Comparison of ENCODE assay signal across 14 cellular contexts in the genomic region with DNA sequence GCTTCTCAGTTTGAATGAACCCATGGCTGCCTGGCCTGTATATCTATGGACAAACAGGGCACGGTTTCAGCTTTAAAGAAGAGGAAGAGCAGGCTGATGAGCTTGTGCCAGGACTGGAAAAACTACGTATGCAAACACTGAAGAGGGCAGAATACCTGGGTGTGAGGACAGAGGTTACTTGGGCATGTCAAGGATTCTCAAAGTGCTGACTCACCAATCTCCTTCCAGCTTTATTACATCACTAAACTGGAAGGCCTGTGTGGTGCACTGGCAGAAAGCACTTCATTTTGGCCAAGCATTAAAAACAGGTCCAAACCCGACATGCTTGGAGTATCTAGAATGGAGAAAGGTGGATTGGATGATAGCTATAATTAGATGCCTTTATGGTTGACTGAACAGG.
DNase-seq lines count a peak whose midpoint lies in the region; ATAC-seq and TF ChIP-seq lines count a peak whose summit lies in the region.
"Had no signal": no experiment of that assay in that cellular context is flagged by ENCODE, and none has a peak within 500 bp of the region (broad histone marks: within the 10 kb centered on the region; RNA-seq: fewer than 3 reads in every experiment).

No MANE protein-coding gene starts in this region.

- no peak overlapping the region for H3K27ac Mint-ChIP-seq in MCF 10A (ENCODE audit: low read depth, unreplicated experiment)
- no peak overlapping the region for H3K27ac Mint-ChIP-seq in H9
- H3K27ac Mint-ChIP-seq: activated naive CD4-positive, alpha-beta T cell treated with anti-CD3 and anti-CD28 coated beads, Interleukin-2, amount 50 U/mL, for 24 hours; stimulated activated memory B cell treated with anti-CD40 and anti-IgM and Interleukin-4, amounts not matched to agents 10 μg/mL and 1 μg/mL and 100 μg/mL, for 72 hours had no signal

- no peak overlapping the region for H2BK12ac ChIP-seq in H9 (ENCODE audit: insufficient read length, low read depth, low read length)

- no peaks in the 10 kb centered on the region for H3K27me3 ChIP-seq in breast epithelium
- H3K27me3 ChIP-seq in H9 (ENCODE audit: insufficient read depth, low read length): no peaks in the 10 kb centered on the region
- H3K27me3 ChIP-seq: dorsolateral prefrontal cortex had no signal

- WGBS in H9 (ENCODE audit: extremely low coverage, insufficient read length, low lambda C conversion rate): no CpG with 5 or more reads among the region's 3 CpGs

- H2BK20ac ChIP-seq in H9 (ENCODE audit: low read depth, low read length, poor library complexity, severe bottlenecking): no peak overlapping the region

- no peak overlapping the region for H3K18ac ChIP-seq in H9 (ENCODE audit: insufficient read length, low read depth, low read length)

- no peak overlapping the region for H4K8ac ChIP-seq in H9 (replicated peaks; ENCODE audit: insufficient read length, low read depth, low read length)

- no peaks in the 10 kb centered on the region for H3K9me3 Mint-ChIP-seq in MCF 10A (ENCODE audit: unreplicated experiment)
- no peaks in the 10 kb centered on the region for H3K9me3 Mint-ChIP-seq in H9
- H3K9me3 Mint-ChIP-seq: activated naive CD4-positive, alpha-beta T cell treated with anti-CD3 and anti-CD28 coated beads, Interleukin-2, amount 50 U/mL, for 24 hours; stimulated activated memory B cell treated with anti-CD40 and anti-IgM and Interleukin-4, amounts not matched to agents 10 μg/mL and 1 μg/mL and 100 μg/mL, for 72 hours had no signal

- H2BK5ac ChIP-seq in H9 (ENCODE audit: insufficient read length, low read length): no peak overlapping the region

- H4K91ac ChIP-seq in H9 (ENCODE audit: insufficient read length, low read depth, low read length): no peak overlapping the region

- no peak overlapping the region for H3K56ac ChIP-seq in H9 (ENCODE audit: insufficient read length, low read depth, low read length)

- H3K27me3 Mint-ChIP-seq in MCF 10A (ENCODE audit: insufficient read depth, unreplicated experiment): no peaks in the 10 kb centered on the region
- H3K27me3 Mint-ChIP-seq in H9 (ENCODE audit: low read depth): peaks cover 3% of the 10 kb centered on the region; the same call in 1 of the 2 replicates
- H3K27me3 Mint-ChIP-seq: activated naive CD4-positive, alpha-beta T cell treated with anti-CD3 and anti-CD28 coated beads, Interleukin-2, amount 50 U/mL, for 24 hours; stimulated activated memory B cell treated with anti-CD40 and anti-IgM and Interleukin-4, amounts not matched to agents 10 μg/mL and 1 μg/mL and 100 μg/mL, for 72 hours had no signal

- H3K27ac ChIP-seq in breast epithelium: no peak overlapping the region
- H3K27ac ChIP-seq in H9 (ENCODE audit: insufficient read length, low read depth, low read length): no peak overlapping the region
- H3K27ac ChIP-seq: SK-N-MC had no signal

- no peaks in the 10 kb centered on the region for H4K20me1 ChIP-seq in H9 (ENCODE audit: control insufficient read depth, insufficient read depth, insufficient read length)

- H3K4me1 ChIP-seq in breast epithelium: peaks cover 1 to 15% of the 10 kb centered on the region in 2 donors
- H3K4me1 ChIP-seq in H9 (ENCODE audit: insufficient read depth, low read length): 0 out of 2 replicates have a peak, but pooled peaks cover 3% of the 10 kb centered on the region

- H3K4me2 ChIP-seq in H9 (ENCODE audit: insufficient read depth, insufficient read length, low read length): no peak overlapping the region

- intact Hi-C loops in MCF 10A (cut with micrococcal nuclease): loop anchor here (2.0 to 5.0 kb wide), 3 partner anchors 484 to 699 kb away; no protein-coding TSS in a partner anchor
- intact Hi-C loops in breast epithelium (cut with DNase I; ENCODE audit: low total_unique reads): no loop called here
- intact Hi-C loops in left colon (cut with DNase I, micrococcal nuclease): loop anchor here (5.0 to 10.0 kb wide), 3 partner anchors 71 to 631 kb away; no protein-coding TSS in a partner anchor

- H2BK15ac ChIP-seq in H9 (ENCODE audit: low read depth, low read length): no peak overlapping the region

- H3K79me1 ChIP-seq in H9 (ENCODE audit: insufficient read depth, low read depth, low read length, poor library complexity, severe bottlenecking): no peaks in the 10 kb centered on the region

- BruUV-seq in MCF 10A (replicated peaks; lab: Mats Ljungman, UMichigan): no TSS peak

- no peak overlapping the region for H3K9ac ChIP-seq in H9 (ENCODE audit: extremely low read depth, insufficient read length, low read length)

- no peak overlapping the region for H3K4ac ChIP-seq in H9 (ENCODE audit: low read depth, low read length)

- no peak for TF ChIP-seq POLR2A in breast epithelium (IDR thresholded peaks at IDR 0.05)

- H3K4me3 ChIP-seq in breast epithelium: no peak overlapping the region
- H3K4me3 ChIP-seq: dorsolateral prefrontal cortex, SK-N-MC had no signal

- H3K9me3 ChIP-seq in breast epithelium (no peaks in the 10 kb centered on the region), H9 (ENCODE audit: control insufficient read depth, low read depth, low read length) (no peaks in the 10 kb centered on the region)

- peaks cover 32% of the 10 kb centered on the region for H3K4me1 Mint-ChIP-seq in MCF 10A (ENCODE audit: insufficient read depth, unreplicated experiment)
- H3K4me1 Mint-ChIP-seq in H9: peaks cover 4 to 5% of the 10 kb centered on the region in 2 experiments; a peak in 2 of 4 replicates
- H3K4me1 Mint-ChIP-seq: activated naive CD4-positive, alpha-beta T cell treated with anti-CD3 and anti-CD28 coated beads, Interleukin-2, amount 50 U/mL, for 24 hours had no signal

- POLR2A ChIA-PET in MCF 10A (lab: Yijun Ruan, JAX): interaction anchor here (0.5 to 3.2 kb wide), 14 partner anchors 59 to 1533 kb away, joined by 3 to 41 read pairs (median 5); partner anchors contain the start of gene ATXN1

- no peaks in the 10 kb centered on the region for H3K79me2 ChIP-seq in H9 (ENCODE audit: insufficient read depth, low read length)

- no peaks in the 10 kb centered on the region for H3K36me3 ChIP-seq in breast epithelium

- H3T11ph ChIP-seq in H9 (ENCODE audit: low read length): no peak overlapping the region

- no peak overlapping the region for H4K5ac ChIP-seq in H9 (ENCODE audit: insufficient read length, low read depth, low read length)

- no peak overlapping the region for H3K23ac ChIP-seq in H9 (ENCODE audit: insufficient read length, low read depth, low read length)

- DNase-seq in MCF 10A (ENCODE audit: unreplicated experiment): peak; percentile 81
- DNase-seq in breast epithelium (ENCODE audit: low spot score in 2 of 2): no peak
- peak; percentile 71 for DNase-seq in astrocyte of the hippocampus (ENCODE audit: low read depth, low spot score)
- no peak for DNase-seq in left colon
- no peak for DNase-seq in germinal center (ENCODE audit: low spot score)
- no peak for DNase-seq in stimulated activated CD4-positive, alpha-beta T cell treated with anti-CD3 and anti-CD28 coated beads, Interleukin-2, amount 100 ng/mL, for 24 hours
- no peak for DNase-seq in H9
- DNase-seq: activated CD4-positive, alpha-beta T cell treated with anti-CD3 and anti-CD28 coated beads, Interleukin-2, amount 50 U/mL, for 48 hours; dorsolateral prefrontal cortex; NCI-H526 treated with DMSO at 0.1 percent for 48 hours had no signal

- H2AFZ ChIP-seq in H9 (ENCODE audit: low read length): no peak overlapping the region

- ATAC-seq in left colon (peak; percentile 53), HG03565 (IDR thresholded peaks at IDR 0.05; ENCODE audit: unreplicated experiment) (no peak)
- ATAC-seq: stimulated activated memory B cell treated with anti-CD40 and anti-IgM and Interleukin-4, amounts not matched to agents 10 μg/mL and 1 μg/mL and 100 μg/mL, for 72 hours had no signal

- no peak overlapping the region for H2BK120ac ChIP-seq in H9 (ENCODE audit: low read depth, low read length, poor library complexity, severe bottlenecking)

- CTCF ChIA-PET in MCF 10A (lab: Yijun Ruan, JAX): interaction anchor here (0.6 to 5.5 kb wide), 30 partner anchors 10 to 753 kb away, joined by 3 to 43 read pairs (median 4); no protein-coding TSS in a partner anchor

- H3K36me3 Mint-ChIP-seq in MCF 10A (ENCODE audit: insufficient read depth, unreplicated experiment) (no peaks in the 10 kb centered on the region), H9 (ENCODE audit: insufficient read depth in 1 of 3, low read depth in 3 of 3) (no peaks in the 10 kb centered on the region)
- H3K36me3 Mint-ChIP-seq: activated naive CD4-positive, alpha-beta T cell treated with anti-CD3 and anti-CD28 coated beads, Interleukin-2, amount 50 U/mL, for 24 hours had no signal

- H3K23me2 ChIP-seq in H9 (ENCODE audit: insufficient read length, low read depth, low read length, poor library complexity, severe bottlenecking): no peaks in the 10 kb centered on the region

- H3K4me3 Mint-ChIP-seq in MCF 10A (ENCODE audit: unreplicated experiment) (no peak overlapping the region), H9 (no peak overlapping the region)
- H3K4me3 Mint-ChIP-seq: activated naive CD4-positive, alpha-beta T cell treated with anti-CD3 and anti-CD28 coated beads, Interleukin-2, amount 50 U/mL, for 24 hours; stimulated activated memory B cell treated with anti-CD40 and anti-IgM and Interleukin-4, amounts not matched to agents 10 μg/mL and 1 μg/mL and 100 μg/mL, for 72 hours had no signal

- TF ChIP-seq CTCF in MCF 10A (IDR thresholded peaks at IDR 0.05; ENCODE audit: unreplicated experiment): no peak
- no peak for TF ChIP-seq CTCF in breast epithelium (IDR thresholded peaks at IDR 0.05)
- no peak for TF ChIP-seq CTCF in H9 (conservative IDR thresholded peaks at IDR 0.05)

- H3K14ac ChIP-seq in H9 (ENCODE audit: insufficient read depth, low read length): no peak overlapping the region

- H2AK5ac ChIP-seq in H9 (ENCODE audit: insufficient read length, low read length): no peak overlapping the region

Comparison
In these comparisons a context has a peak if more than half of its experiments do, and no peak if none do; other contexts are left out.
1. DNase-seq: peak in MCF 10A (single experiment) and astrocyte of the hippocampus (single experiment); none in breast epithelium (0 of 2), left colon (0 of 2), germinal center (single experiment), stimulated activated CD4-positive, alpha-beta T cell treated with anti-CD3 and anti-CD28 coated beads, Interleukin-2, amount 100 ng/mL, for 24 hours (0 of 2) and H9 (single experiment).